In the genomic region with DNA sequence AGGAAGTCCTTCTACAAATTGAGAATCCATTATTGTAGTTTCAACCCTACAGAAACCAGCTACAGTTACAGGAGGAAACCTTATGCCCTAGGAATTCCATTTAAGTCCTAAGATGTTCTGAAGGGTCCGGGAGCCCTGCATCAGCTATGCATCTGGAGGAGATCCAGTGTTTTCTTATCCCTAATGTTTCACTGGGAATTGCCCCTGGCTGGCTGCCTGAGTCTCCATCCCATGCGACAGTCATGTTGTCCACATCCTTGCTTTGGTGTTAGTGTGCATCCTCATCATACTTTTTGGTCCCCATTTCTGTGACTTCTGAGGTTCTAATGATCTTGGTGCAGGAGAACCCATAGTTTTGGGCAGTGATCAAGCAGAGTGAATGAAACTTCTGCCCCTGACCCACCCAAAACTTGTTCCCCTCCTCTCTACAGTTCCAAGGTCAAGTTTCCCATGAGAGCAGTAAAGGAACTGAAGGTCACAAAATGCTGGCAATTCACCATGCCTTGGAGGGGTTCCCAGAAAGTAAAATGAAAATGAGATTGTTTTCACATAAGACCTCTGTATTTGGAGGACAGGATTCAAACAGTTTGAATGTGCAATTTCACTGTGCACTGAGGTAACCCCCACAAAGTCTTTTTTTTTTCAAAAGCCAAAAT, we compare ENCODE assay signal across 10 cellular contexts.
DNase-seq lines count a peak whose midpoint lies in the region; ATAC-seq and TF ChIP-seq lines count a peak whose summit lies in the region.
"Had no signal": no experiment of that assay in that cellular context is flagged by ENCODE, and none has a peak within 500 bp of the region (broad histone marks: within the 10 kb centered on the region; RNA-seq: fewer than 3 reads in every experiment).

No MANE protein-coding gene starts in this region.

- no peak overlapping the region for H3K4me3 Mint-ChIP-seq in progenitor cell of endocrine pancreas (ENCODE audit: low read depth)
- H3K4me3 Mint-ChIP-seq: activated naive CD8-positive, alpha-beta T cell; memory B cell had no signal

- WGBS in heart right ventricle, 2 donors = 6 to 9% methylated on average over 2 of the region's 2 CpGs

- TF ChIP-seq CTCF in C4-2B (conservative IDR thresholded peaks at IDR 0.05) (no peak), heart right ventricle (IDR thresholded peaks at IDR 0.05) (no peak), progenitor cell of endocrine pancreas (IDR thresholded peaks at IDR 0.05; ENCODE audit: unreplicated experiment) (no peak)

- DNase-seq in heart right ventricle (peak; percentile 70 to 73), progenitor cell of endocrine pancreas (ENCODE audit: low spot score, unreplicated experiment) (no peak), NCI-H1694 treated with DMSO at 0.1 percent for 48 hours (lab: John Stamatoyannopoulos, UW) (no peak), SIG-M5 (lab: John Stamatoyannopoulos, UW) (no peak)
- no peak for DNase-seq in stimulated activated CD4-positive, alpha-beta T cell treated with anti-CD3 and anti-CD28 coated beads, Interleukin-12 subunit alpha, Interleukin-12 subunit beta, amount 100 ng/mL, for 4 hours

- no peaks in the 10 kb centered on the region for H3K9me3 ChIP-seq in heart right ventricle

- no peaks in the 10 kb centered on the region for H3K27me3 Mint-ChIP-seq in progenitor cell of endocrine pancreas
- H3K27me3 Mint-ChIP-seq: activated naive CD8-positive, alpha-beta T cell; memory B cell had no signal

- no peaks in the 10 kb centered on the region for H3K9me3 Mint-ChIP-seq in progenitor cell of endocrine pancreas (ENCODE audit: low read depth)
- H3K9me3 Mint-ChIP-seq: memory B cell had no signal

- H3K27ac ChIP-seq in C4-2B (peak overlapping the region; percentile 59; the same call in 1 of the 2 replicates), heart right ventricle (peak overlapping the region; percentile 39 to 93 (median 82))

- no peaks in the 10 kb centered on the region for H3K36me3 ChIP-seq in heart right ventricle

- intact Hi-C loops in heart right ventricle (cut with DNase I) = loop anchor here in 6 of 10 donors (1.0 to 5.0 kb wide), 7 partner anchors 45 to 175 kb away; a partner anchor contains a TSS

- H3K36me3 Mint-ChIP-seq in progenitor cell of endocrine pancreas (ENCODE audit: insufficient read depth) = peaks cover 15% of the 10 kb centered on the region
- H3K36me3 Mint-ChIP-seq: memory B cell had no signal

- no peaks in the 10 kb centered on the region for H3K27me3 ChIP-seq in heart right ventricle

- ATAC-seq in SK-N-SH treated with all-trans-retinoic acid at 6 μM for 48 hours (no peak), heart right ventricle (peak; percentile 13 to 69 (median 46)), HG02763 (IDR thresholded peaks at IDR 0.05; ENCODE audit: unreplicated experiment) (no peak)

- H3K4me1 Mint-ChIP-seq in progenitor cell of endocrine pancreas (ENCODE audit: low read depth) = peaks cover 55% of the 10 kb centered on the region
- H3K4me1 Mint-ChIP-seq: memory B cell had no signal

- H3K4me3 ChIP-seq in heart right ventricle = no peak overlapping the region

- peak overlapping the region; percentile 22 for H3K27ac Mint-ChIP-seq in progenitor cell of endocrine pancreas
- H3K27ac Mint-ChIP-seq: activated naive CD8-positive, alpha-beta T cell; memory B cell had no signal

- H3K4me1 ChIP-seq in heart right ventricle = peaks cover 0 to 65% (median 55%) of the 10 kb centered on the region in 9 donors

TF ChIP-seq in SK-N-SH treated with all-trans-retinoic acid at 6 μM for 48 hours, 23 proteins besides CTCF, POLR2A, EP300 and RAD21:
- TF ChIP-seq ESRRG (CRISPR knock-in tag; IDR thresholded peaks at IDR 0.05) = 0 out of 2 replicates have a peak, but pooled peaks have one; percentile 33
- TF ChIP-seq, protein P1, sequence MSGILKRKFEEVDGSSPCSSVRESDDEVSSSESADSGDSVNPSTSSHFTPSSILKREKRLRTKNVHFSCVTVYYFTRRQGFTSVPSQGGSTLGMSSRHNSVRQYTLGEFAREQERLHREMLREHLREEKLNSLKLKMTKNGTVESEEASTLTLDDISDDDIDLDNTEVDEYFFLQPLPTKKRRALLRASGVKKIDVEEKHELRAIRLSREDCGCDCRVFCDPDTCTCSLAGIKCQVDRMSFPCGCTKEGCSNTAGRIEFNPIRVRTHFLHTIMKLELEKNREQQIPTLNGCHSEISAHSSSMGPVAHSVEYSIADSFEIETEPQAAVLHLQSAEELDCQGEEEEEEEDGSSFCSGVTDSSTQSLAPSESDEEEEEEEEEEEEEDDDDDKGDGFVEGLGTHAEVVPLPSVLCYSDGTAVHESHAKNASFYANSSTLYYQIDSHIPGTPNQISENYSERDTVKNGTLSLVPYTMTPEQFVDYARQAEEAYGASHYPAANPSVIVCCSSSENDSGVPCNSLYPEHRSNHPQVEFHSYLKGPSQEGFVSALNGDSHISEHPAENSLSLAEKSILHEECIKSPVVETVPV (CRISPR knock-in tag; IDR thresholded peaks at IDR 0.05) = no peak

Comparison
In these comparisons a context has a peak if more than half of its experiments do, and no peak if none do; other contexts are left out.
1. ATAC-seq: peak in heart right ventricle (8 of 8); none in SK-N-SH treated with all-trans-retinoic acid at 6 μM for 48 hours (single experiment) and HG02763 (single experiment).
2. DNase-seq: peak in heart right ventricle (2 of 2); none in progenitor cell of endocrine pancreas (single experiment), stimulated activated CD4-positive, alpha-beta T cell treated with anti-CD3 and anti-CD28 coated beads, Interleukin-12 subunit alpha, Interleukin-12 subunit beta, amount 100 ng/mL, for 4 hours (single experiment), NCI-H1694 treated with DMSO at 0.1 percent for 48 hours (single experiment) and SIG-M5 (single experiment).